Comparison of ENCODE assay signal across 14 cellular contexts in genomic region chr15:70588613-70589012, GRCh38.
DNase-seq lines count a peak whose midpoint lies in the region; TF ChIP-seq lines count a peak whose summit lies in the region.
"Had no signal": no experiment of that assay in that cellular context is flagged by ENCODE, and none has a peak within 500 bp of the region (broad histone marks: within the 10 kb centered on the region; RNA-seq: fewer than 3 reads in every experiment).

No MANE protein-coding gene starts in this region.

- H4K20me1 ChIP-seq in BLaER1 treated with 17β-estradiol and CSF1 and Interleukin-3, amounts not matched to agents 10 nM and 100 nM = no peaks in the 10 kb centered on the region
- H4K20me1 ChIP-seq in Loucy (ENCODE audit: insufficient read depth, low read length, poor library complexity, severe bottlenecking) (no peaks in the 10 kb centered on the region), neural progenitor cell (ENCODE audit: low read depth) (no peaks in the 10 kb centered on the region)

- 96 to 100% methylated on average over 3 to 4 of the region's 4 CpGs for WGBS in endodermal cell (ENCODE audit: insufficient coverage in 1 of 2, insufficient read length in 1 of 2), 2 experiments

- peak overlapping the region; percentile 30; the same call in 1 of the 2 replicates for H2AFZ ChIP-seq in Loucy (ENCODE audit: low read length)
- H2AFZ ChIP-seq in neural progenitor cell (replicated peaks) = no peak overlapping the region
- H2AFZ ChIP-seq: GM23338 had no signal

- no peak overlapping the region for H3K4me3 ChIP-seq in BLaER1 treated with 17β-estradiol and CSF1 and Interleukin-3, amounts not matched to agents 10 nM and 100 nM
- H3K4me3 ChIP-seq in Loucy (ENCODE audit: low read length, poor library complexity, severe bottlenecking) (peak overlapping the region; percentile 16), endodermal cell (ENCODE audit: low read length) (no peak overlapping the region), neural progenitor cell (no peak overlapping the region)
- H3K4me3 ChIP-seq: GM23338 had no signal

- H3K27me3 ChIP-seq in BLaER1 treated with 17β-estradiol and CSF1 and Interleukin-3, amounts not matched to agents 10 nM and 100 nM = no peaks in the 10 kb centered on the region
- H3K27me3 ChIP-seq in Loucy (ENCODE audit: insufficient read depth, low read length, poor library complexity, severe bottlenecking) (no peaks in the 10 kb centered on the region), endodermal cell (ENCODE audit: control insufficient read depth, insufficient read depth, low read length, poor library complexity, severe bottlenecking) (peaks cover 10% of the 10 kb centered on the region), neural progenitor cell (peaks cover 12% of the 10 kb centered on the region)

- peaks cover 32% of the 10 kb centered on the region for H3K27me3 Mint-ChIP-seq in endodermal cell (ENCODE audit: insufficient read depth)
- H3K27me3 Mint-ChIP-seq in type B pancreatic cell = peaks cover 6% of the 10 kb centered on the region
- peaks cover 9% of the 10 kb centered on the region for H3K27me3 Mint-ChIP-seq in neural progenitor cell (ENCODE audit: insufficient read depth, low read depth)
- peaks cover 26% of the 10 kb centered on the region for H3K27me3 Mint-ChIP-seq in nephron progenitor cell (ENCODE audit: low read depth, poor library complexity)

- H3K79me2 ChIP-seq in Loucy (ENCODE audit: insufficient read depth, low read length) (no peaks in the 10 kb centered on the region), neural progenitor cell (ENCODE audit: low read depth) (no peaks in the 10 kb centered on the region)

- TF ChIP-seq CTCF in Loucy (conservative IDR thresholded peaks at IDR 0.05; ENCODE audit: low read length) (no peak), endodermal cell (conservative IDR thresholded peaks at IDR 0.05) (no peak), type B pancreatic cell (conservative IDR thresholded peaks at IDR 0.05) (no peak), neural progenitor cell (IDR thresholded peaks at IDR 0.05) (no peak), nephron progenitor cell (IDR thresholded peaks at IDR 0.05) (no peak)

- H3K4me3 Mint-ChIP-seq in endodermal cell (no peak overlapping the region), type B pancreatic cell (no peak overlapping the region), neural progenitor cell (no peak overlapping the region), nephron progenitor cell (no peak overlapping the region)
- H3K4me3 Mint-ChIP-seq: B cell; CD4-positive, alpha-beta memory T cell; GM23338 had no signal

- no peaks in the 10 kb centered on the region for H3K36me3 Mint-ChIP-seq in endodermal cell (ENCODE audit: low read depth)
- no peaks in the 10 kb centered on the region for H3K36me3 Mint-ChIP-seq in type B pancreatic cell
- peaks cover 2% of the 10 kb centered on the region for H3K36me3 Mint-ChIP-seq in neural progenitor cell
- peaks cover 5% of the 10 kb centered on the region for H3K36me3 Mint-ChIP-seq in nephron progenitor cell (ENCODE audit: low read depth)

- H3K27ac Mint-ChIP-seq in endodermal cell (no peak overlapping the region), type B pancreatic cell (no peak overlapping the region), neural progenitor cell (no peak overlapping the region), nephron progenitor cell (no peak overlapping the region)
- H3K27ac Mint-ChIP-seq: B cell; CD4-positive, alpha-beta memory T cell; GM23338 had no signal

- no peaks in the 10 kb centered on the region for H3K9me2 ChIP-seq in Loucy (replicated peaks; ENCODE audit: low read depth, low read length)

- no peaks in the 10 kb centered on the region; a peak in 1 of 22 replicates for H3K36me3 ChIP-seq in BLaER1 treated with 17β-estradiol and CSF1 and Interleukin-3, amounts not matched to agents 10 nM and 100 nM
- H3K36me3 ChIP-seq in Loucy (ENCODE audit: insufficient read depth, low read length) = no peaks in the 10 kb centered on the region
- H3K36me3 ChIP-seq in endodermal cell (ENCODE audit: control insufficient read depth, insufficient read depth, low read length) = no peaks in the 10 kb centered on the region
- H3K36me3 ChIP-seq in neural progenitor cell = no peaks in the 10 kb centered on the region

- peaks cover 0 to 8% (median 0%) of the 10 kb centered on the region in 10 experiments; a peak in 6 of 20 replicates for H3K4me1 ChIP-seq in BLaER1 treated with 17β-estradiol and CSF1 and Interleukin-3, amounts not matched to agents 10 nM and 100 nM
- H3K4me1 ChIP-seq in Loucy (ENCODE audit: insufficient read depth, low read length, poor library complexity, severe bottlenecking) = peaks cover 25% of the 10 kb centered on the region
- H3K4me1 ChIP-seq in endodermal cell (ENCODE audit: control insufficient read depth, insufficient read depth, low read length) = no peaks in the 10 kb centered on the region
- H3K4me1 ChIP-seq in neural progenitor cell = peaks cover 6% of the 10 kb centered on the region

- H3K4me1 Mint-ChIP-seq in endodermal cell = peaks cover 4% of the 10 kb centered on the region
- peaks cover 31% of the 10 kb centered on the region for H3K4me1 Mint-ChIP-seq in type B pancreatic cell (ENCODE audit: unreplicated experiment)
- H3K4me1 Mint-ChIP-seq in neural progenitor cell = peaks cover 27% of the 10 kb centered on the region
- H3K4me1 Mint-ChIP-seq in nephron progenitor cell = peaks cover 28% of the 10 kb centered on the region

- no peak overlapping the region for H3K27ac ChIP-seq in BLaER1 treated with 17β-estradiol and CSF1 and Interleukin-3, amounts not matched to agents 10 nM and 100 nM
- no peak overlapping the region for H3K27ac ChIP-seq in endodermal cell (ENCODE audit: low read depth, low read length)
- H3K27ac ChIP-seq in neural progenitor cell = no peak overlapping the region
- H3K27ac ChIP-seq: C4-2B had no signal

- peak overlapping the region in 6 of 11 experiments; percentile 1 to 26 (median 18); a peak in 5 of 22 replicates for H3K4me2 ChIP-seq in BLaER1 treated with 17β-estradiol and CSF1 and Interleukin-3, amounts not matched to agents 10 nM and 100 nM
- peak overlapping the region; percentile 54 for H3K4me2 ChIP-seq in Loucy (ENCODE audit: low read depth, low read length, poor library complexity, severe bottlenecking)
- H3K4me2 ChIP-seq in neural progenitor cell = no peak overlapping the region
- H3K4me2 ChIP-seq: GM23338 had no signal

- peaks cover 31 to 70% (median 58%) of the 10 kb centered on the region in 11 experiments for H3K9me3 ChIP-seq in BLaER1 treated with 17β-estradiol and CSF1 and Interleukin-3, amounts not matched to agents 10 nM and 100 nM (replicated peaks in 1 of 11)
- H3K9me3 ChIP-seq in Loucy (ENCODE audit: insufficient read depth, low read depth, low read length) (peaks cover 5% of the 10 kb centered on the region; the same call in 1 of the 2 replicates), endodermal cell (ENCODE audit: control insufficient read depth, low read length) (peaks cover 5% of the 10 kb centered on the region), neural progenitor cell (ENCODE audit: low read depth) (no peaks in the 10 kb centered on the region)

- peaks cover 28% of the 10 kb centered on the region for H3K9me3 Mint-ChIP-seq in endodermal cell
- peaks cover 11% of the 10 kb centered on the region for H3K9me3 Mint-ChIP-seq in type B pancreatic cell
- H3K9me3 Mint-ChIP-seq in neural progenitor cell = peaks cover 18% of the 10 kb centered on the region
- H3K9me3 Mint-ChIP-seq in nephron progenitor cell = peaks cover 29% of the 10 kb centered on the region

- H3F3A ChIP-seq in Loucy (ENCODE audit: low read depth) (0 out of 2 replicates have a peak, but pooled peaks cover 5% of the 10 kb centered on the region), neural progenitor cell (ENCODE audit: low read depth) (peaks cover 11% of the 10 kb centered on the region)

- no peak overlapping the region for H3K9ac ChIP-seq in BLaER1 treated with 17β-estradiol and CSF1 and Interleukin-3, amounts not matched to agents 10 nM and 100 nM
- peak overlapping the region; percentile 64 for H3K9ac ChIP-seq in Loucy (ENCODE audit: low read depth, low read length, poor library complexity, severe bottlenecking)
- H3K9ac ChIP-seq in endodermal cell (ENCODE audit: extremely low read depth, low read length, poor library complexity, severe bottlenecking) = no peak overlapping the region
- no peak overlapping the region for H3K9ac ChIP-seq in neural progenitor cell

- DNase-seq in endodermal cell = peak; percentile 18
- peak; percentile 13 for DNase-seq in type B pancreatic cell (ENCODE audit: extremely low spot score, unreplicated experiment)
- DNase-seq in neural progenitor cell (ENCODE audit: low spot score) = no peak
- DNase-seq in nephron progenitor cell = no peak
- no peak for DNase-seq in T-helper 2 cell
- DNase-seq: CD4-positive, alpha-beta memory T cell; COR-L47; DMS153; DMS79 treated with DMSO at 0.1 percent for 48 hours had no signal

Comparison
In these comparisons a context has a peak if more than half of its experiments do, and no peak if none do; other contexts are left out.
1. DNase-seq: peak in endodermal cell (single experiment) and type B pancreatic cell (single experiment); none in neural progenitor cell (single experiment), nephron progenitor cell (single experiment) and T-helper 2 cell (0 of 5).